In the genomic region with DNA sequence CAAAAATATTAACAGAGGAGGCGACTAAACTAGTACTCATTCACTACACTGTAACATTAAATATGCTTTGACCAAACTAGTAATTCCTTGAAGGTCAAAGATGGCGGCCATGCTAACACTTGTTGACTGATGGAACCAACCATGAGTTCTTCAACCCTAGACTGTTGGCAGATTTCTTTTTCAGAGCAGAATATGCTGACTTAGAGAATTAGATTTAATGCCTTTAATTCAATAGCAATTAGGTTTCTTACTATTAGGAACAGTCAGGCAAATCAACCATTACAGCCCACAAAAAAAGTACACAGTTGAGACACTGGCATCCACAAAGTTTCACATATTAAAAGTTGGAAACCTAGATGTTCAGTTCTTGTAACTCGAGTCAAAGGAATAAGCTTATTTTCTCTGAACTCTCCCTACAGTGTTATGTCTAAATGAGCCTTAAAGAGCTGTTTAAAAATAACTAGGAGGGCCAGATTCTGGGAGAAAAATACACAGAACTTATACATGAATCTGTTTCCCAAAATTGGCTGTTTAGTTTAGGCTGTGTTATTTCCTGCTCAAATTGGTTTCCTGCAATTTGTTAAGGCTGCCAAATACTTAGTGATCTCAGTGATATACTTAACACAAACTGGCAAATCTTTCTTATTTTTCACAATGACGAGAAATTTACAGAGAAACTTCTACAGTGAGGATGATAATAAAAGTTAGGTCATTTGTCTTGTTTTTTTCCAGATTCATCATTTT, we compare ENCODE assay signal across 20 cellular contexts. TPM values are rescaled to one million over a fixed set of nuclear protein-coding genes. Genes with fewer than 3 reads are reported as not detected.
DNase-seq lines count a peak whose midpoint lies in the region; ATAC-seq, FAIRE-seq and TF ChIP-seq lines count a peak whose summit lies in the region.
"Had no signal": no experiment of that assay in that cellular context is flagged by ENCODE, and none has a peak within 500 bp of the region (broad histone marks: within the 10 kb centered on the region; RNA-seq: fewer than 3 reads in every experiment).

No MANE protein-coding gene starts in this region.

- no peak overlapping the region for H3K4me2 ChIP-seq in endothelial cell of umbilical vein (ENCODE audit: insufficient read depth, low read length)
- H3K4me2 ChIP-seq: BLaER1, GM23338 had no signal

- dilution Hi-C loops in endothelial cell of umbilical vein (cut with MboI; ENCODE audit: extremely low pct_ligation_motif_present, low sequenced_read_pairs): no loop called here

- no peaks in the 10 kb centered on the region for H3K9me3 Mint-ChIP-seq in activated CD8-positive, alpha-beta T cell treated with anti-CD3 and anti-CD28 coated beads for 36 hours
- H3K9me3 Mint-ChIP-seq: CD4-positive, alpha-beta memory T cell; GM23338 had no signal

- H3K79me2 ChIP-seq in endothelial cell of umbilical vein (ENCODE audit: control insufficient read depth, insufficient read depth, low read length): peaks cover 30% of the 10 kb centered on the region

- no peaks in the 10 kb centered on the region for H3K9me3 ChIP-seq in A673 (ENCODE audit: low read depth, low read length, poor library complexity, severe bottlenecking)
- H3K9me3 ChIP-seq in ascending aorta: no peaks in the 10 kb centered on the region
- H3K9me3 ChIP-seq in endothelial cell of umbilical vein (replicated peaks; ENCODE audit: control insufficient read depth, insufficient read depth, low read length): no peaks in the 10 kb centered on the region
- H3K9me3 ChIP-seq: BLaER1 had no signal

- H3K27me3 ChIP-seq in A673 (replicated peaks; ENCODE audit: insufficient read depth, low read depth, low read length, poor library complexity): no peaks in the 10 kb centered on the region
- no peaks in the 10 kb centered on the region for H3K27me3 ChIP-seq in ascending aorta
- no peaks in the 10 kb centered on the region for H3K27me3 ChIP-seq in endothelial cell of umbilical vein (ENCODE audit: control insufficient read depth in 2 of 2, insufficient read depth in 2 of 2, low read length in 2 of 2)
- H3K27me3 ChIP-seq: BLaER1 had no signal

- BruUV-seq in A673 (replicated peaks; lab: Mats Ljungman, UMichigan) (no TSS peak), endothelial cell of umbilical vein (replicated peaks; lab: Mats Ljungman, UMichigan) (no TSS peak)

- FAIRE-seq in endothelial cell of umbilical vein (lab: Jason Lieb, UNC): peak; percentile 73
- FAIRE-seq: A204.1, GM12878, H54 had no signal

- intact Hi-C loops in A673 (cut with micrococcal nuclease; ENCODE audit: unreplicated experiment) (no loop called here), ascending aorta (cut with DNase I) (no loop called here), endothelial cell of umbilical vein (cut with micrococcal nuclease) (no loop called here)
- intact Hi-C loops in activated CD8-positive, alpha-beta T cell treated with anti-CD3 and anti-CD28 coated beads for 36 hours (cut with micrococcal nuclease): no loop called here

- peaks cover 18% of the 10 kb centered on the region for H3K4me1 Mint-ChIP-seq in activated CD8-positive, alpha-beta T cell treated with anti-CD3 and anti-CD28 coated beads for 36 hours (ENCODE audit: low read depth)

- no peaks in the 10 kb centered on the region for H3K9me1 ChIP-seq in endothelial cell of umbilical vein (replicated peaks; ENCODE audit: control insufficient read depth, extremely low read depth, insufficient read depth, low read length)

- H3K36me3 ChIP-seq in A673 (ENCODE audit: insufficient read depth, low read length, poor library complexity, severe bottlenecking) (peaks cover 4% of the 10 kb centered on the region), ascending aorta (peaks cover 6 to 18% of the 10 kb centered on the region in 2 donors), endothelial cell of umbilical vein (ENCODE audit: control insufficient read depth in 2 of 2, extremely low read depth in 1 of 2, insufficient read depth in 2 of 2, low read length in 2 of 2) (peaks cover 0 to 5% of the 10 kb centered on the region in 2 experiments)

- H2AFZ ChIP-seq in endothelial cell of umbilical vein (ENCODE audit: low read depth, low read length): no peak overlapping the region
- H2AFZ ChIP-seq: GM23338 had no signal

- no peak overlapping the region for H3K4me3 ChIP-seq in A673 (ENCODE audit: low read depth, low read length, poor library complexity, severe bottlenecking)
- H3K4me3 ChIP-seq in ascending aorta: no peak overlapping the region
- no peak overlapping the region for H3K4me3 ChIP-seq in endothelial cell of umbilical vein (replicated peaks in 1 of 3; ENCODE audit: insufficient read depth in 1 of 3, low read depth in 1 of 3, low read length in 3 of 3)
- H3K4me3 ChIP-seq: BLaER1, GM12878, GM23338 had no signal

- H3K4me1 ChIP-seq in A673 (ENCODE audit: insufficient read depth, low read length, poor library complexity, severe bottlenecking) (peaks cover 9% of the 10 kb centered on the region), ascending aorta (peaks cover 0 to 4% of the 10 kb centered on the region in 2 donors), endothelial cell of umbilical vein (ENCODE audit: control insufficient read depth, extremely low read depth, insufficient read depth, low read length) (peaks cover 8% of the 10 kb centered on the region)

- H3K4me3 Mint-ChIP-seq in activated CD8-positive, alpha-beta T cell treated with anti-CD3 and anti-CD28 coated beads for 36 hours: no peak overlapping the region
- H3K4me3 Mint-ChIP-seq: CD14-positive monocyte; CD4-positive, alpha-beta memory T cell; GM23338 had no signal

- no peaks in the 10 kb centered on the region for H4K20me1 ChIP-seq in endothelial cell of umbilical vein (replicated peaks; ENCODE audit: control insufficient read depth, extremely low read depth, insufficient read depth, low read length)

- H3K27ac ChIP-seq in A673 (ENCODE audit: low read depth, low read length, poor library complexity, severe bottlenecking) (peak overlapping the region; percentile 21), ascending aorta (peak overlapping the region; percentile 7 to 44), endothelial cell of umbilical vein (ENCODE audit: insufficient read depth, low read depth, low read length) (no peak overlapping the region)
- H3K27ac ChIP-seq: BLaER1 had no signal

- H3K27me3 Mint-ChIP-seq in activated CD8-positive, alpha-beta T cell treated with anti-CD3 and anti-CD28 coated beads for 36 hours: no peaks in the 10 kb centered on the region
- H3K27me3 Mint-ChIP-seq: CD4-positive, alpha-beta memory T cell had no signal

- ATAC-seq in activated CD8-positive, alpha-beta T cell treated with anti-CD3 and anti-CD28 coated beads for 36 hours: no peak
- no peak for ATAC-seq in HG03025 (IDR thresholded peaks at IDR 0.05; ENCODE audit: low FRiP score, unreplicated experiment)
- ATAC-seq: GM12878, GM23338, HCT116 had no signal

- no peak overlapping the region for H3K27ac Mint-ChIP-seq in activated CD8-positive, alpha-beta T cell treated with anti-CD3 and anti-CD28 coated beads for 36 hours
- H3K27ac Mint-ChIP-seq: CD14-positive monocyte, GM23338 had no signal

- H3K9ac ChIP-seq in endothelial cell of umbilical vein (replicated peaks; ENCODE audit: extremely low read depth, insufficient read depth, low read length): no peak overlapping the region
- H3K9ac ChIP-seq: BLaER1 had no signal

- CTCF ChIA-PET in A673 (lab: Charles Lee): no interaction called here
- CTCF ChIA-PET in endothelial cell of umbilical vein (lab: Charles Lee): no interaction called here
- CTCF ChIA-PET in activated CD8-positive, alpha-beta T cell treated with anti-CD3 and anti-CD28 coated beads for 36 hours (lab: Charles Lee): no interaction called here

- in situ Hi-C loops in GM13976 (cut with MboI; ENCODE audit: low sequenced_read_pairs, unreplicated experiment): no loop called here

- no peak for DNase-seq in A673 (ENCODE audit: low spot score)
- peak; percentile 3 for DNase-seq in EH (ENCODE audit: low read depth)
- no peak for DNase-seq in ascending aorta (ENCODE audit: low spot score in 2 of 2)
- DNase-seq in endothelial cell of umbilical vein (ENCODE audit: low read depth, low spot score): peak; percentile 54
- no peak for DNase-seq in GM13976 (ENCODE audit: low spot score)
- DNase-seq in epidermal melanocyte (ENCODE audit: insufficient read length, low spot score): no peak
- DNase-seq in activated CD8-positive, alpha-beta T cell treated with anti-CD3 and anti-CD28 coated beads for 36 hours: no peak
- DNase-seq: CD4-positive, alpha-beta memory T cell; DMS79 treated with DMSO at 0.1 percent for 48 hours; EL; Karpas-422; KBM-7 had no signal

- no peak for TF ChIP-seq POLR2A in endothelial cell of umbilical vein (IDR thresholded peaks at IDR 0.05; ENCODE audit: low read depth, low read length)

- POLR2A ChIA-PET in A673 (lab: Charles Lee; ENCODE audit: low non-redundant PET): no interaction called here
- POLR2A ChIA-PET in endothelial cell of umbilical vein (lab: Charles Lee): no interaction called here
- POLR2A ChIA-PET in activated CD8-positive, alpha-beta T cell treated with anti-CD3 and anti-CD28 coated beads for 36 hours (lab: Charles Lee): no interaction called here

- TF ChIP-seq CTCF in A673 (conservative IDR thresholded peaks at IDR 0.05; ENCODE audit: low read depth, low read length) (no peak), ascending aorta (IDR thresholded peaks at IDR 0.05) (no peak), endothelial cell of umbilical vein (IDR thresholded peaks at IDR 0.05; ENCODE audit: extremely low read depth in 1 of 2, insufficient read depth in 1 of 2, low read depth in 1 of 2, low read length in 2 of 2) (no peak), GM13976 (IDR thresholded peaks at IDR 0.05; ENCODE audit: borderline replicate concordance, control extremely low read depth, extremely low read depth, insufficient read depth, missing control alignments) (no peak)
- no peak for TF ChIP-seq CTCF in activated CD8-positive, alpha-beta T cell treated with anti-CD3 and anti-CD28 coated beads for 36 hours (IDR thresholded peaks at IDR 0.05)

- peaks cover 42% of the 10 kb centered on the region for H3K36me3 Mint-ChIP-seq in activated CD8-positive, alpha-beta T cell treated with anti-CD3 and anti-CD28 coated beads for 36 hours (ENCODE audit: low read depth)

TF ChIP-seq in endothelial cell of umbilical vein, 7 proteins besides CTCF, POLR2A, EP300 and RAD21:
- no peak for TF ChIP-seq JUN (IDR thresholded peaks at IDR 0.05; ENCODE audit: borderline replicate concordance, insufficient read depth, insufficient read length, low read depth)

RNA-seq across cellular contexts. Expression of gene CHCHD3, which starts 17.6 kb away (rescaled TPM):
- total RNA-seq in A673 (2021): 114 and 128 TPM in 2 replicates
- 26.2 TPM for total RNA-seq in ascending aorta
- total RNA-seq in endothelial cell of umbilical vein: 63.7 and 65.3 TPM in 2 replicates
- 17.3 and 22.0 TPM in 2 replicates for polyA plus RNA-seq in endothelial cell of umbilical vein
- 53.8 and 54.4 TPM in 2 replicates for polyA plus RNA-seq in endothelial cell of umbilical vein (2011; cell fraction: cytosol; rRNA removed)
- polyA plus RNA-seq in endothelial cell of umbilical vein (2011; cell fraction: nucleus; rRNA removed): 27.1 and 37.7 TPM in 2 replicates
- polyA plus RNA-seq in endothelial cell of umbilical vein (2012): 40.9 and 56.2 TPM in 2 replicates
- polyA minus RNA-seq in endothelial cell of umbilical vein: 25.9 and 29.3 TPM in 2 replicates
- polyA minus RNA-seq in endothelial cell of umbilical vein (2011; cell fraction: cytosol; rRNA and poly(A)+ RNA removed): 57.9 TPM
- 45.5 and 52.0 TPM in 2 replicates for polyA minus RNA-seq in endothelial cell of umbilical vein (2011; cell fraction: nucleus; rRNA and poly(A)+ RNA removed)
- total RNA-seq in activated CD8-positive, alpha-beta T cell treated with anti-CD3 and anti-CD28 coated beads for 36 hours: 10 to 100 TPM; 61.4 to 63.4 TPM

Comparison
In these comparisons a context has a peak if more than half of its experiments do, and no peak if none do; other contexts are left out.
1. DNase-seq: peak in EH (single experiment) and endothelial cell of umbilical vein (single experiment); none in A673 (single experiment), ascending aorta (0 of 2), GM13976 (single experiment), epidermal melanocyte (single experiment) and activated CD8-positive, alpha-beta T cell treated with anti-CD3 and anti-CD28 coated beads for 36 hours (single experiment).